Comparison of ENCODE assay signal across 1 cellular context in the genomic region with DNA sequence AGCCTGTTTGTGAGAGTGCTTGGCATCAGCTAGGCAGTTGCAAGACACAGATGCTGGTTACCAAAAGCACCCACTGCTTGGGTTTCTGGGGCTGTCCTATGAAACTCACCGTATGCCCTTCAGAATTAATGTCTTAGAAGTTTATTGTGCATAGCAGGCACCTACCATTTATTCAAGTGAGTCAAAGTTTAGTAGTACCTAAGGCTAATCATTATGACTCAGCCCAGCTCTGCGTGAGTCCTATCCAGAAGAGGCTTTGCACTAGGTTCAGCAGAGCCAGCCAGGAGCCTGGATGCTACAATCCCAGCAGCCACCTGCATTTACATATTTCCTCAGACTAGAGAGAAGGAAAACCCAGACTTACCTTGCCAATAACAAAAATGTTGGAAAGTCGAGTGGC.
A peak's percentile ranks its signal among the peaks of the same experiment; 100 is the strongest.
TF ChIP-seq lines count a peak whose summit lies in the region.

No MANE protein-coding gene starts in this region.

TF ChIP-seq in K562, 482 proteins besides CTCF, POLR2A, EP300 and RAD21:
- TF ChIP-seq CBX5 (IDR thresholded peaks at IDR 0.05; ENCODE audit: borderline replicate concordance, low read depth) (no peak), ZNF778 (CRISPR knock-in tag; IDR thresholded peaks at IDR 0.05) (no peak), POLR2AphosphoS5 (IDR thresholded peaks at IDR 0.05; ENCODE audit: control insufficient read depth, insufficient read depth, low read depth, low read length) (0 out of 2 replicates have a peak, but pooled peaks have one; percentile 24), ZNF165 (CRISPR knock-in tag; IDR thresholded peaks at IDR 0.05; ENCODE audit: borderline replicate concordance) (no peak)
